Comparison of ENCODE assay signal across 26 cellular contexts in genomic region chr1:234751678-234752077, GRCh38.
DNase-seq lines count a peak whose midpoint lies in the region; ATAC-seq and TF ChIP-seq lines count a peak whose summit lies in the region.
"Had no signal": no experiment of that assay in that cellular context is flagged by ENCODE, and none has a peak within 500 bp of the region (broad histone marks: within the 10 kb centered on the region; RNA-seq: fewer than 3 reads in every experiment).

No MANE protein-coding gene starts in this region.

- H3K27me3 ChIP-seq in breast epithelium (no peaks in the 10 kb centered on the region), Panc1 (ENCODE audit: control insufficient read depth, insufficient read depth, low read length) (no peaks in the 10 kb centered on the region), layer of hippocampus (ENCODE audit: control insufficient read depth, insufficient read depth, low read length) (no peaks in the 10 kb centered on the region)
- H3K27me3 ChIP-seq: gastroesophageal sphincter, left lung, Peyer's patch, thyroid gland had no signal

- H3K4me3 ChIP-seq in breast epithelium = no peak overlapping the region
- H3K4me3 ChIP-seq in Panc1 (ENCODE audit: low read depth in 2 of 2, low read length in 2 of 2) = no peak overlapping the region
- H3K4me3 ChIP-seq: gastroesophageal sphincter, GM12878, left lung, Peyer's patch, thyroid gland had no signal

- BruUV-seq in MCF 10A (replicated peaks; lab: Mats Ljungman, UMichigan) = no TSS peak
- no TSS peak for BruUV-seq in Panc1 (replicated peaks; lab: Mats Ljungman, UMichigan)

- no peak overlapping the region for H3K4me3 Mint-ChIP-seq in MCF 10A (ENCODE audit: unreplicated experiment)
- H3K4me3 Mint-ChIP-seq: activated B cell treated with CpG ODN at 0.5 μM for 24 hours; activated naive CD4-positive, alpha-beta T cell treated with anti-CD3 and anti-CD28 coated beads for 36 hours; CD8-positive, alpha-beta T cell; dendritic cell treated with granulocyte-macrophage colony-stimulating factor and Interleukin-4, amounts not matched to agents 40 ng/mL and 50 ng/mL, for 4 days; HFFc6; natural killer cell treated with Interleukin-12 subunit alpha and Interleukin-12 subunit beta and Interleukin-15 and Interleukin-18, amount 100 ng/mL, for 72 hours; stimulated activated effector memory CD8-positive, alpha-beta T cell treated with anti-CD3 and anti-CD28 coated beads, Interleukin-12 subunit alpha, Interleukin-12 subunit beta, amount 100 ng/mL, for 72 hours had no signal

- DNase-seq in breast epithelium (ENCODE audit: low spot score in 2 of 2) (no peak), MCF 10A (ENCODE audit: unreplicated experiment) (no peak), Panc1 (ENCODE audit: low read depth, low spot score) (no peak), substantia nigra (lab: John Stamatoyannopoulos, UW) (peak in 1 of 49 donors; percentile 22), AG08396 (ENCODE audit: low spot score) (no peak), ecto neural progenitor cell (ENCODE audit: low spot score) (no peak)
- DNase-seq in activated CD4-positive, alpha-beta T cell treated with anti-CD3 and anti-CD28 coated beads for 48 hours = no peak
- DNase-seq: activated B cell treated with CpG ODN at 0.5 μM for 24 hours; activated naive CD4-positive, alpha-beta T cell treated with anti-CD3 and anti-CD28 coated beads for 36 hours; AML-193; CD8-positive, alpha-beta T cell; HFFc6; left lung; NCI-H524 treated with DMSO at 0.1 percent for 48 hours; Peyer's patch; SIG-M5; stimulated activated CD4-positive, alpha-beta T cell treated with anti-CD3 and anti-CD28 coated beads, Interleukin-12 subunit alpha, Interleukin-12 subunit beta, amount 100 ng/mL, for 4 hours; stimulated activated CD4-positive, alpha-beta T cell treated with anti-CD3 and anti-CD28 coated beads, Interleukin-4, amount 100 ng/mL, for 1 hour; T1000; thyroid gland had no signal

- in situ Hi-C loops in Panc1 (cut with HindIII; ENCODE audit: low pct_unique_long_range_greater_than_20kb, low sequenced_read_pairs) = no loop called here

- H3K9me3 ChIP-seq in breast epithelium (no peaks in the 10 kb centered on the region), Panc1 (ENCODE audit: control insufficient read depth, insufficient read depth, low read depth, low read length) (no peaks in the 10 kb centered on the region)
- H3K9me3 ChIP-seq: gastroesophageal sphincter, left lung, Peyer's patch, thyroid gland had no signal

- intact Hi-C loops in breast epithelium (cut with DNase I; ENCODE audit: low total_unique reads) (no loop called here), MCF 10A (cut with micrococcal nuclease) (no loop called here), Panc1 (cut with micrococcal nuclease; ENCODE audit: unreplicated experiment) (no loop called here)

- no peaks in the 10 kb centered on the region for H3K4me1 Mint-ChIP-seq in MCF 10A (ENCODE audit: insufficient read depth, unreplicated experiment)
- H3K4me1 Mint-ChIP-seq: activated B cell treated with CpG ODN at 0.5 μM for 24 hours had no signal

- POLR2A ChIA-PET in MCF 10A (lab: Yijun Ruan, JAX) = interaction anchor here (0.6 to 0.7 kb wide), 2 partner anchors 189 to 220 kb away, joined by 3 to 4 read pairs; no protein-coding TSS in a partner anchor
- POLR2A ChIA-PET in Panc1 (lab: Charles Lee) = interaction anchor here (0.5 to 1.1 kb wide), 3 partner anchors 21 to 328 kb away, joined by 3 to 5 read pairs (median 4); no protein-coding TSS in a partner anchor

- peak overlapping the region; percentile 56 to 69 for H3K27ac ChIP-seq in breast epithelium
- H3K27ac ChIP-seq in Panc1 (ENCODE audit: low read length) = peak overlapping the region; percentile 84
- peak overlapping the region; percentile 92 for H3K27ac ChIP-seq in layer of hippocampus (ENCODE audit: low read depth, low read length)
- peak overlapping the region; percentile 87 for H3K27ac ChIP-seq in substantia nigra (ENCODE audit: low read depth, low read length, poor library complexity, severe bottlenecking)
- H3K27ac ChIP-seq: left lung, thyroid gland had no signal

- H3K36me3 ChIP-seq in breast epithelium (no peaks in the 10 kb centered on the region), Panc1 (ENCODE audit: control insufficient read depth, insufficient read depth, low read length) (no peaks in the 10 kb centered on the region)
- H3K36me3 ChIP-seq: gastroesophageal sphincter, left lung, Peyer's patch, thyroid gland had no signal

- no peak for ATAC-seq in Panc1
- ATAC-seq: CD8-positive, alpha-beta T cell; gastroesophageal sphincter; GM12878; natural killer cell treated with Interleukin-12 subunit alpha and Interleukin-12 subunit beta and Interleukin-15 and Interleukin-18, amount 100 ng/mL, for 72 hours; stimulated activated effector memory CD8-positive, alpha-beta T cell treated with anti-CD3 and anti-CD28 coated beads, Interleukin-12 subunit alpha, Interleukin-12 subunit beta, amount 100 ng/mL, for 72 hours had no signal

- CTCF ChIA-PET in MCF 10A (lab: Yijun Ruan, JAX) = interaction anchor here (0.5 to 0.9 kb wide), 2 partner anchors 237 to 274 kb away, joined by 3 to 4 read pairs; no protein-coding TSS in a partner anchor
- CTCF ChIA-PET in Panc1 (lab: Charles Lee) = no interaction called here

- TF ChIP-seq CTCF in breast epithelium (IDR thresholded peaks at IDR 0.05) (no peak), MCF 10A (IDR thresholded peaks at IDR 0.05; ENCODE audit: unreplicated experiment) (no peak), Panc1 (IDR thresholded peaks at IDR 0.05) (no peak)

- H3K36me3 Mint-ChIP-seq in MCF 10A (ENCODE audit: insufficient read depth, unreplicated experiment) = no peaks in the 10 kb centered on the region
- H3K36me3 Mint-ChIP-seq: CD8-positive, alpha-beta T cell; natural killer cell treated with Interleukin-12 subunit alpha and Interleukin-12 subunit beta and Interleukin-15 and Interleukin-18, amount 100 ng/mL, for 72 hours had no signal

- peaks cover 11% of the 10 kb centered on the region for H3K27me3 Mint-ChIP-seq in MCF 10A (ENCODE audit: insufficient read depth, unreplicated experiment)
- H3K27me3 Mint-ChIP-seq: activated B cell treated with CpG ODN at 0.5 μM for 24 hours; dendritic cell treated with granulocyte-macrophage colony-stimulating factor and Interleukin-4, amounts not matched to agents 40 ng/mL and 50 ng/mL, for 4 days had no signal

- no peak for TF ChIP-seq POLR2A in breast epithelium (IDR thresholded peaks at IDR 0.05)

- no peak overlapping the region for H3K27ac Mint-ChIP-seq in MCF 10A (ENCODE audit: low read depth, unreplicated experiment)
- H3K27ac Mint-ChIP-seq: activated B cell treated with CpG ODN at 0.5 μM for 24 hours; activated naive CD4-positive, alpha-beta T cell treated with anti-CD3 and anti-CD28 coated beads for 36 hours; CD8-positive, alpha-beta T cell; dendritic cell treated with granulocyte-macrophage colony-stimulating factor and Interleukin-4, amounts not matched to agents 40 ng/mL and 50 ng/mL, for 4 days; HFFc6; stimulated activated effector memory CD8-positive, alpha-beta T cell treated with anti-CD3 and anti-CD28 coated beads, Interleukin-12 subunit alpha, Interleukin-12 subunit beta, amount 100 ng/mL, for 72 hours had no signal

- no peaks in the 10 kb centered on the region for H3K9me3 Mint-ChIP-seq in MCF 10A (ENCODE audit: unreplicated experiment)
- H3K9me3 Mint-ChIP-seq: activated B cell treated with CpG ODN at 0.5 μM for 24 hours; activated naive CD4-positive, alpha-beta T cell treated with anti-CD3 and anti-CD28 coated beads for 36 hours; CD8-positive, alpha-beta T cell; dendritic cell treated with granulocyte-macrophage colony-stimulating factor and Interleukin-4, amounts not matched to agents 40 ng/mL and 50 ng/mL, for 4 days; HFFc6; natural killer cell treated with Interleukin-12 subunit alpha and Interleukin-12 subunit beta and Interleukin-15 and Interleukin-18, amount 100 ng/mL, for 72 hours; stimulated activated effector memory CD8-positive, alpha-beta T cell treated with anti-CD3 and anti-CD28 coated beads, Interleukin-12 subunit alpha, Interleukin-12 subunit beta, amount 100 ng/mL, for 72 hours had no signal

- H3K4me1 ChIP-seq in breast epithelium (no peaks in the 10 kb centered on the region), Panc1 (ENCODE audit: control insufficient read depth, insufficient read depth, low read length) (peaks cover 31% of the 10 kb centered on the region)
